Comparison of ENCODE assay signal across 1 cellular context in the genomic region with DNA sequence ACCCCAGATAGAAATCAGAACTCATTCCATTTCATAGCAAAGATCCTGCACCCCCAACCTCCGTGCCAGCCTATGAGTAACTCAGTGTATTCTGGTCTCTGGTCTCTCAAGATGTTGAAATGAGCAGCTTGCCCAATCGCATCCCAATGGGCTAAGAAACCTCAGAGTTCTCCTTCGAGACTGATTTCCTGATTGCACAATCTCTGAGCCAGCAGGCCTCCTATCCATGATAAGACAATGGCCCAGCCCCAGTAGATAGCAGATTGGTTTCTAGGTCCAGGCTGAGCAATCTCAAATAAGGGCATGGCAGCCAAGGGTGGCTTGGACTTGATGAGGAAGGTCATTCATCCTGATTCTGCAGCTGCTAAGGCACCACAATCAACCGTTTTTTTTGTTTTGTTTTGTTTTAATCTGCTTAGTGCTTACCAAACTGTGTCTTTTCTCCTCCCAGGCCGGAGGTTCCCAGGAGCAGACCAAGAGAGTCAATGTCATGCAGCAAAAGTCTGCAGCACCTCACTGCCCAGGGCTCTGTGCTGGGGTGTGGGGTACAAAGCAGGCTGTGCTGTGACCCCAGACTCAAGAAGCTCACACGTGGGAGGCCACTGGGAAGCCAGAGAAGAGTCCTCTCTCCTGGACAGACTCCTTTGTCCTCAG.
TF ChIP-seq lines count a peak whose summit lies in the region.

No MANE protein-coding gene starts in this region.

TF ChIP-seq in K562, 482 proteins besides CTCF, POLR2A, EP300 and RAD21 (continued from another document and continues in another):
- TF ChIP-seq ZNF766 (CRISPR knock-in tag; conservative IDR thresholded peaks at IDR 0.05), result peak; percentile 100
- 0 out of 2 replicates have a peak, but pooled peaks have one; percentile 21 for TF ChIP-seq FOSL1 (tag; conservative IDR thresholded peaks at IDR 0.05)
- TF ChIP-seq CBFA2T3 (IDR thresholded peaks at IDR 0.05), result peak; percentile 78
- TF ChIP-seq RCOR1 (IDR thresholded peaks at IDR 0.05; ENCODE audit: borderline replicate concordance in 1 of 2, low read depth in 2 of 2, low read length in 2 of 2), result peak in 1 of 2 experiments; percentile 93; a peak in 2 of 4 replicates
- TF ChIP-seq MBD2 (IDR thresholded peaks at IDR 0.05; ENCODE audit: borderline replicate concordance, low read depth), result no peak
- no peak for TF ChIP-seq CBX1 (IDR thresholded peaks at IDR 0.05; ENCODE audit: low read depth)
- TF ChIP-seq U2AF2 (optimal IDR thresholded peaks at IDR 0.05; ENCODE audit: low read depth, low read length), result no peak
- no peak for TF ChIP-seq ZNF143 (CRISPR knock-in tag; IDR thresholded peaks at IDR 0.05)
- no peak for TF ChIP-seq RBM15 (IDR thresholded peaks at IDR 0.05; ENCODE audit: insufficient read depth, low read length)
- TF ChIP-seq, protein P1, sequence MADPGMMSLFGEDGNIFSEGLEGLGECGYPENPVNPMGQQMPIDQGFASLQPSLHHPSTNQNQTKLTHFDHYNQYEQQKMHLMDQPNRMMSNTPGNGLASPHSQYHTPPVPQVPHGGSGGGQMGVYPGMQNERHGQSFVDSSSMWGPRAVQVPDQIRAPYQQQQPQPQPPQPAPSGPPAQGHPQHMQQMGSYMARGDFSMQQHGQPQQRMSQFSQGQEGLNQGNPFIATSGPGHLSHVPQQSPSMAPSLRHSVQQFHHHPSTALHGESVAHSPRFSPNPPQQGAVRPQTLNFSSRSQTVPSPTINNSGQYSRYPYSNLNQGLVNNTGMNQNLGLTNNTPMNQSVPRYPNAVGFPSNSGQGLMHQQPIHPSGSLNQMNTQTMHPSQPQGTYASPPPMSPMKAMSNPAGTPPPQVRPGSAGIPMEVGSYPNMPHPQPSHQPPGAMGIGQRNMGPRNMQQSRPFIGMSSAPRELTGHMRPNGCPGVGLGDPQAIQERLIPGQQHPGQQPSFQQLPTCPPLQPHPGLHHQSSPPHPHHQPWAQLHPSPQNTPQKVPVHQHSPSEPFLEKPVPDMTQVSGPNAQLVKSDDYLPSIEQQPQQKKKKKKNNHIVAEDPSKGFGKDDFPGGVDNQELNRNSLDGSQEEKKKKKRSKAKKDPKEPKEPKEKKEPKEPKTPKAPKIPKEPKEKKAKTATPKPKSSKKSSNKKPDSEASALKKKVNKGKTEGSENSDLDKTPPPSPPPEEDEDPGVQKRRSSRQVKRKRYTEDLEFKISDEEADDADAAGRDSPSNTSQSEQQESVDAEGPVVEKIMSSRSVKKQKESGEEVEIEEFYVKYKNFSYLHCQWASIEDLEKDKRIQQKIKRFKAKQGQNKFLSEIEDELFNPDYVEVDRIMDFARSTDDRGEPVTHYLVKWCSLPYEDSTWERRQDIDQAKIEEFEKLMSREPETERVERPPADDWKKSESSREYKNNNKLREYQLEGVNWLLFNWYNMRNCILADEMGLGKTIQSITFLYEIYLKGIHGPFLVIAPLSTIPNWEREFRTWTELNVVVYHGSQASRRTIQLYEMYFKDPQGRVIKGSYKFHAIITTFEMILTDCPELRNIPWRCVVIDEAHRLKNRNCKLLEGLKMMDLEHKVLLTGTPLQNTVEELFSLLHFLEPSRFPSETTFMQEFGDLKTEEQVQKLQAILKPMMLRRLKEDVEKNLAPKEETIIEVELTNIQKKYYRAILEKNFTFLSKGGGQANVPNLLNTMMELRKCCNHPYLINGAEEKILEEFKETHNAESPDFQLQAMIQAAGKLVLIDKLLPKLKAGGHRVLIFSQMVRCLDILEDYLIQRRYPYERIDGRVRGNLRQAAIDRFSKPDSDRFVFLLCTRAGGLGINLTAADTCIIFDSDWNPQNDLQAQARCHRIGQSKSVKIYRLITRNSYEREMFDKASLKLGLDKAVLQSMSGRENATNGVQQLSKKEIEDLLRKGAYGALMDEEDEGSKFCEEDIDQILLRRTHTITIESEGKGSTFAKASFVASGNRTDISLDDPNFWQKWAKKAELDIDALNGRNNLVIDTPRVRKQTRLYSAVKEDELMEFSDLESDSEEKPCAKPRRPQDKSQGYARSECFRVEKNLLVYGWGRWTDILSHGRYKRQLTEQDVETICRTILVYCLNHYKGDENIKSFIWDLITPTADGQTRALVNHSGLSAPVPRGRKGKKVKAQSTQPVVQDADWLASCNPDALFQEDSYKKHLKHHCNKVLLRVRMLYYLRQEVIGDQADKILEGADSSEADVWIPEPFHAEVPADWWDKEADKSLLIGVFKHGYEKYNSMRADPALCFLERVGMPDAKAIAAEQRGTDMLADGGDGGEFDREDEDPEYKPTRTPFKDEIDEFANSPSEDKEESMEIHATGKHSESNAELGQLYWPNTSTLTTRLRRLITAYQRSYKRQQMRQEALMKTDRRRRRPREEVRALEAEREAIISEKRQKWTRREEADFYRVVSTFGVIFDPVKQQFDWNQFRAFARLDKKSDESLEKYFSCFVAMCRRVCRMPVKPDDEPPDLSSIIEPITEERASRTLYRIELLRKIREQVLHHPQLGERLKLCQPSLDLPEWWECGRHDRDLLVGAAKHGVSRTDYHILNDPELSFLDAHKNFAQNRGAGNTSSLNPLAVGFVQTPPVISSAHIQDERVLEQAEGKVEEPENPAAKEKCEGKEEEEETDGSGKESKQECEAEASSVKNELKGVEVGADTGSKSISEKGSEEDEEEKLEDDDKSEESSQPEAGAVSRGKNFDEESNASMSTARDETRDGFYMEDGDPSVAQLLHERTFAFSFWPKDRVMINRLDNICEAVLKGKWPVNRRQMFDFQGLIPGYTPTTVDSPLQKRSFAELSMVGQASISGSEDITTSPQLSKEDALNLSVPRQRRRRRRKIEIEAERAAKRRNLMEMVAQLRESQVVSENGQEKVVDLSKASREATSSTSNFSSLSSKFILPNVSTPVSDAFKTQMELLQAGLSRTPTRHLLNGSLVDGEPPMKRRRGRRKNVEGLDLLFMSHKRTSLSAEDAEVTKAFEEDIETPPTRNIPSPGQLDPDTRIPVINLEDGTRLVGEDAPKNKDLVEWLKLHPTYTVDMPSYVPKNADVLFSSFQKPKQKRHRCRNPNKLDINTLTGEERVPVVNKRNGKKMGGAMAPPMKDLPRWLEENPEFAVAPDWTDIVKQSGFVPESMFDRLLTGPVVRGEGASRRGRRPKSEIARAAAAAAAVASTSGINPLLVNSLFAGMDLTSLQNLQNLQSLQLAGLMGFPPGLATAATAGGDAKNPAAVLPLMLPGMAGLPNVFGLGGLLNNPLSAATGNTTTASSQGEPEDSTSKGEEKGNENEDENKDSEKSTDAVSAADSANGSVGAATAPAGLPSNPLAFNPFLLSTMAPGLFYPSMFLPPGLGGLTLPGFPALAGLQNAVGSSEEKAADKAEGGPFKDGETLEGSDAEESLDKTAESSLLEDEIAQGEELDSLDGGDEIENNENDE (IDR thresholded peaks at IDR 0.05; ENCODE audit: low read depth, low read length), result no peak
- no peak for TF ChIP-seq CREM (IDR thresholded peaks at IDR 0.05; ENCODE audit: low read depth)
- TF ChIP-seq CTBP1 (IDR thresholded peaks at IDR 0.05; ENCODE audit: borderline replicate concordance), result peak; percentile 26; the same call in 1 of the 2 replicates
- peak; percentile 58 for TF ChIP-seq ELF1 (tag; IDR thresholded peaks at IDR 0.05)
- no peak for TF ChIP-seq TAF9B (IDR thresholded peaks at IDR 0.05; ENCODE audit: partially characterized antibody)
- TF ChIP-seq, protein P2, sequence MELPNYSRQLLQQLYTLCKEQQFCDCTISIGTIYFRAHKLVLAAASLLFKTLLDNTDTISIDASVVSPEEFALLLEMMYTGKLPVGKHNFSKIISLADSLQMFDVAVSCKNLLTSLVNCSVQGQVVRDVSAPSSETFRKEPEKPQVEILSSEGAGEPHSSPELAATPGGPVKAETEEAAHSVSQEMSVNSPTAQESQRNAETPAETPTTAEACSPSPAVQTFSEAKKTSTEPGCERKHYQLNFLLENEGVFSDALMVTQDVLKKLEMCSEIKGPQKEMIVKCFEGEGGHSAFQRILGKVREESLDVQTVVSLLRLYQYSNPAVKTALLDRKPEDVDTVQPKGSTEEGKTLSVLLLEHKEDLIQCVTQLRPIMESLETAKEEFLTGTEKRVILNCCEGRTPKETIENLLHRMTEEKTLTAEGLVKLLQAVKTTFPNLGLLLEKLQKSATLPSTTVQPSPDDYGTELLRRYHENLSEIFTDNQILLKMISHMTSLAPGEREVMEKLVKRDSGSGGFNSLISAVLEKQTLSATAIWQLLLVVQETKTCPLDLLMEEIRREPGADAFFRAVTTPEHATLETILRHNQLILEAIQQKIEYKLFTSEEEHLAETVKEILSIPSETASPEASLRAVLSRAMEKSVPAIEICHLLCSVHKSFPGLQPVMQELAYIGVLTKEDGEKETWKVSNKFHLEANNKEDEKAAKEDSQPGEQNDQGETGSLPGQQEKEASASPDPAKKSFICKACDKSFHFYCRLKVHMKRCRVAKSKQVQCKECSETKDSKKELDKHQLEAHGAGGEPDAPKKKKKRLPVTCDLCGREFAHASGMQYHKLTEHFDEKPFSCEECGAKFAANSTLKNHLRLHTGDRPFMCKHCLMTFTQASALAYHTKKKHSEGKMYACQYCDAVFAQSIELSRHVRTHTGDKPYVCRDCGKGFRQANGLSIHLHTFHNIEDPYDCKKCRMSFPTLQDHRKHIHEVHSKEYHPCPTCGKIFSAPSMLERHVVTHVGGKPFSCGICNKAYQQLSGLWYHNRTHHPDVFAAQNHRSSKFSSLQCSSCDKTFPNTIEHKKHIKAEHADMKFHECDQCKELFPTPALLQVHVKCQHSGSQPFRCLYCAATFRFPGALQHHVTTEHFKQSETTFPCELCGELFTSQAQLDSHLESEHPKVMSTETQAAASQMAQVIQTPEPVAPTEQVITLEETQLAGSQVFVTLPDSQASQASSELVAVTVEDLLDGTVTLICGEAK (IDR thresholded peaks at IDR 0.05), result no peak
- TF ChIP-seq, protein P2 (CRISPR knock-in tag; IDR thresholded peaks at IDR 0.05), result no peak
- peak; percentile 70 to 73 for TF ChIP-seq KDM1A (IDR thresholded peaks at IDR 0.05)
- no peak for TF ChIP-seq RHOXF2B (CRISPR knock-in tag; conservative IDR thresholded peaks at IDR 0.05)
- TF ChIP-seq NFIX (CRISPR knock-in tag; IDR thresholded peaks at IDR 0.05; ENCODE audit: low read depth), result no peak
- TF ChIP-seq ZKSCAN8 (CRISPR knock-in tag; IDR thresholded peaks at IDR 0.05), result no peak
- TF ChIP-seq CBFA2T2 (conservative IDR thresholded peaks at IDR 0.05), result peak; percentile 64
- peak; percentile 62; the same call in 1 of the 2 replicates for TF ChIP-seq KLF16 (IDR thresholded peaks at IDR 0.05)
- TF ChIP-seq NR2C1 (IDR thresholded peaks at IDR 0.05), result no peak
- TF ChIP-seq NR2C1 (tag; IDR thresholded peaks at IDR 0.05), result 0 out of 2 replicates have a peak, but pooled peaks have one; percentile 12
- no peak for TF ChIP-seq PHF20 (IDR thresholded peaks at IDR 0.05; ENCODE audit: partially characterized antibody)
- TF ChIP-seq TEAD4 (IDR thresholded peaks at IDR 0.05; ENCODE audit: low read length), result peak; percentile 66
- TF ChIP-seq TEAD4 (CRISPR knock-in tag; IDR thresholded peaks at IDR 0.05; ENCODE audit: borderline replicate concordance), result no peak
- 0 out of 2 replicates have a peak, but pooled peaks have one; percentile 35 for TF ChIP-seq SMARCA4 (IDR thresholded peaks at IDR 0.05)
- no peak for TF ChIP-seq NFIC (IDR thresholded peaks at IDR 0.05)
- TF ChIP-seq ARID1B (IDR thresholded peaks at IDR 0.05), result peak; percentile 59; the same call in 1 of the 2 replicates
- TF ChIP-seq CEBPB (tag; IDR thresholded peaks at IDR 0.05), result peak; percentile 99
- no peak for TF ChIP-seq KLF10 (CRISPR knock-in tag; IDR thresholded peaks at IDR 0.05)
- peak; percentile 68 for TF ChIP-seq CEBPG (CRISPR knock-in tag; IDR thresholded peaks at IDR 0.05)
- TF ChIP-seq CEBPG (tag; conservative IDR thresholded peaks at IDR 0.05 in 1 of 2, IDR thresholded peaks at IDR 0.05 in 1 of 2), result peak; percentile 98 to 99
- TF ChIP-seq, protein P3, sequence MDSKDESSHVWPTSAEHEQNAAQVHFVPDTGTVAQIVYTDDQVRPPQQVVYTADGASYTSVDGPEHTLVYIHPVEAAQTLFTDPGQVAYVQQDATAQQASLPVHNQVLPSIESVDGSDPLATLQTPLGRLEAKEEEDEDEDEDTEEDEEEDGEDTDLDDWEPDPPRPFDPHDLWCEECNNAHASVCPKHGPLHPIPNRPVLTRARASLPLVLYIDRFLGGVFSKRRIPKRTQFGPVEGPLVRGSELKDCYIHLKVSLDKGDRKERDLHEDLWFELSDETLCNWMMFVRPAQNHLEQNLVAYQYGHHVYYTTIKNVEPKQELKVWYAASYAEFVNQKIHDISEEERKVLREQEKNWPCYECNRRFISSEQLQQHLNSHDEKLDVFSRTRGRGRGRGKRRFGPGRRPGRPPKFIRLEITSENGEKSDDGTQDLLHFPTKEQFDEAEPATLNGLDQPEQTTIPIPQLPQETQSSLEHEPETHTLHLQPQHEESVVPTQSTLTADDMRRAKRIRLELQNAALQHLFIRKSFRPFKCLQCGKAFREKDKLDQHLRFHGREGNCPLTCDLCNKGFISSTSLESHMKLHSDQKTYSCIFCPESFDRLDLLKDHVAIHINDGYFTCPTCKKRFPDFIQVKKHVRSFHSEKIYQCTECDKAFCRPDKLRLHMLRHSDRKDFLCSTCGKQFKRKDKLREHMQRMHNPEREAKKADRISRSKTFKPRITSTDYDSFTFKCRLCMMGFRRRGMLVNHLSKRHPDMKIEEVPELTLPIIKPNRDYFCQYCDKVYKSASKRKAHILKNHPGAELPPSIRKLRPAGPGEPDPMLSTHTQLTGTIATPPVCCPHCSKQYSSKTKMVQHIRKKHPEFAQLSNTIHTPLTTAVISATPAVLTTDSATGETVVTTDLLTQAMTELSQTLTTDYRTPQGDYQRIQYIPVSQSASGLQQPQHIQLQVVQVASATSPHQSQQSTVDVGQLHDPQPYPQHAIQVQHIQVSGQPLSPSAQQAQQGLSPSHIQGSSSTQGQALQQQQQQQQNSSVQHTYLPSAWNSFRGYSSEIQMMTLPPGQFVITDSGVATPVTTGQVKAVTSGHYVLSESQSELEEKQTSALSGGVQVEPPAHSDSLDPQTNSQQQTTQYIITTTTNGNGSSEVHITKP (IDR thresholded peaks at IDR 0.05; ENCODE audit: partially characterized antibody), result no peak
- no peak for TF ChIP-seq SMAD1 (IDR thresholded peaks at IDR 0.05; ENCODE audit: low read depth, low read length, partially characterized antibody)
